In genomic region chr11:57779275-57779674, GRCh38 we compare ENCODE assay signal across 10 cellular contexts. TPM values are rescaled to one million over a fixed set of nuclear protein-coding genes. Genes with fewer than 3 reads are reported as not detected.
DNase-seq lines count a peak whose midpoint lies in the region; ATAC-seq and TF ChIP-seq lines count a peak whose summit lies in the region.
"Had no signal": no experiment of that assay in that cellular context is flagged by ENCODE, and none has a peak within 500 bp of the region (broad histone marks: within the 10 kb centered on the region; RNA-seq: fewer than 3 reads in every experiment).

No MANE protein-coding gene starts in this region.

- H3K36me3 Mint-ChIP-seq in brain: peaks cover 28% of the 10 kb centered on the region
- H3K36me3 Mint-ChIP-seq in activated CD4-positive, alpha-beta T cell treated with anti-CD3 and anti-CD28 coated beads for 36 hours (ENCODE audit: low read depth): no peaks in the 10 kb centered on the region

- no peaks in the 10 kb centered on the region for H3K36me3 ChIP-seq in iPS-20b (ENCODE audit: insufficient read depth, low read depth, low read length)
- H3K36me3 ChIP-seq in effector memory CD4-positive, alpha-beta T cell (ENCODE audit: control insufficient read depth, insufficient read depth, low read length): no peaks in the 10 kb centered on the region

- H3K4me1 Mint-ChIP-seq in brain: peaks cover 87% of the 10 kb centered on the region
- H3K4me1 Mint-ChIP-seq in activated CD4-positive, alpha-beta T cell treated with anti-CD3 and anti-CD28 coated beads for 36 hours: peaks cover 17% of the 10 kb centered on the region

- no peaks in the 10 kb centered on the region for H3K27me3 Mint-ChIP-seq in brain
- H3K27me3 Mint-ChIP-seq in activated CD4-positive, alpha-beta T cell treated with anti-CD3 and anti-CD28 coated beads for 36 hours: no peaks in the 10 kb centered on the region

- POLR2A ChIA-PET in activated CD4-positive, alpha-beta T cell treated with anti-CD3 and anti-CD28 coated beads for 36 hours (lab: Charles Lee): no interaction called here

- peak overlapping the region; percentile 65 to 79 (median 78) for H3K4me3 Mint-ChIP-seq in brain
- H3K4me3 Mint-ChIP-seq in activated CD4-positive, alpha-beta T cell treated with anti-CD3 and anti-CD28 coated beads for 36 hours: no peak overlapping the region

- DNase-seq in G401 (ENCODE audit: low spot score) (peak; percentile 22), sciatic nerve (ENCODE audit: low spot score) (no peak)
- DNase-seq in effector memory CD4-positive, alpha-beta T cell: no peak
- DNase-seq in activated CD4-positive, alpha-beta T cell treated with anti-CD3 and anti-CD28 coated beads for 36 hours: no peak
- DNase-seq: NCI-H524 treated with DMSO at 0.1 percent for 48 hours had no signal

- H3K9ac ChIP-seq in iPS-20b (ENCODE audit: low read depth, low read length): peak overlapping the region; percentile 81

- no peaks in the 10 kb centered on the region for H3K9me3 ChIP-seq in iPS-20b (ENCODE audit: insufficient read depth, low read depth, low read length)
- no peaks in the 10 kb centered on the region for H3K9me3 ChIP-seq in effector memory CD4-positive, alpha-beta T cell (ENCODE audit: control insufficient read depth, low read length)

- peak overlapping the region; percentile 48 for H3K4me3 ChIP-seq in iPS-20b (ENCODE audit: low read length)
- H3K4me3 ChIP-seq in effector memory CD4-positive, alpha-beta T cell (ENCODE audit: insufficient read depth, low read depth, low read length, poor library complexity, severe bottlenecking): no peak overlapping the region

- no peak for TF ChIP-seq CTCF in brain (conservative IDR thresholded peaks at IDR 0.05)

- ATAC-seq in sciatic nerve (peak; percentile 76), HG03342 (IDR thresholded peaks at IDR 0.05; ENCODE audit: unreplicated experiment) (no peak), GM19328 (IDR thresholded peaks at IDR 0.05; ENCODE audit: unreplicated experiment) (no peak)
- no peak for ATAC-seq in activated CD4-positive, alpha-beta T cell treated with anti-CD3 and anti-CD28 coated beads for 36 hours

- no peaks in the 10 kb centered on the region for H3K27me3 ChIP-seq in iPS-20b (ENCODE audit: insufficient read depth, low read length)
- no peaks in the 10 kb centered on the region for H3K27me3 ChIP-seq in effector memory CD4-positive, alpha-beta T cell (replicated peaks; ENCODE audit: control insufficient read depth, insufficient read depth, low read length, poor library complexity, severe bottlenecking)

- peak overlapping the region; percentile 91 to 99 (median 96) for H3K27ac Mint-ChIP-seq in brain
- no peak overlapping the region for H3K27ac Mint-ChIP-seq in activated CD4-positive, alpha-beta T cell treated with anti-CD3 and anti-CD28 coated beads for 36 hours

- intact Hi-C loops in sciatic nerve (cut with DNase I): no loop called here
- intact Hi-C loops in activated CD4-positive, alpha-beta T cell treated with anti-CD3 and anti-CD28 coated beads for 36 hours (cut with DNase I, micrococcal nuclease): no loop called here

- H3K27ac ChIP-seq in iPS-20b (ENCODE audit: low read length): peak overlapping the region; percentile 71
- no peak overlapping the region for H3K27ac ChIP-seq in effector memory CD4-positive, alpha-beta T cell (ENCODE audit: insufficient read depth, low read length, poor library complexity, severe bottlenecking)

- H3K9me3 Mint-ChIP-seq in brain: no peaks in the 10 kb centered on the region
- H3K9me3 Mint-ChIP-seq in activated CD4-positive, alpha-beta T cell treated with anti-CD3 and anti-CD28 coated beads for 36 hours (ENCODE audit: low read depth): no peaks in the 10 kb centered on the region

- H3K4me1 ChIP-seq in iPS-20b (ENCODE audit: insufficient read depth, low read length): peaks cover 76% of the 10 kb centered on the region
- no peaks in the 10 kb centered on the region for H3K4me1 ChIP-seq in effector memory CD4-positive, alpha-beta T cell (ENCODE audit: control insufficient read depth, insufficient read depth, low read length, poor library complexity, severe bottlenecking)

- in situ Hi-C loops in G401 (cut with HindIII; ENCODE audit: low sequenced_read_pairs): no loop called here

- CTCF ChIA-PET in activated CD4-positive, alpha-beta T cell treated with anti-CD3 and anti-CD28 coated beads for 36 hours (lab: Charles Lee): interaction anchor here (0.5 to 2.0 kb wide), 4 partner anchors 15 to 282 kb away, joined by 3 to 11 read pairs (median 6); no protein-coding TSS in a partner anchor

RNA-seq across cellular contexts. Expression of gene CTNND1, which starts 17.7 kb away (rescaled TPM):
- 33.5 and 47.7 TPM in 2 replicates for total RNA-seq in G401 (2014; rRNA removed; shearing (Covaris generic))
- 79.0 TPM for polyA plus RNA-seq in brain (ENCODE audit: insufficient read depth, low read depth, low replicate concordance)
- 270 TPM for total RNA-seq in sciatic nerve
- 1 to 10 TPM; 6.7 to 7.4 TPM for total RNA-seq in activated CD4-positive, alpha-beta T cell treated with anti-CD3 and anti-CD28 coated beads for 36 hours

RNA-seq across cellular contexts. Expression of gene BTBD18, which starts 27.7 kb away (rescaled TPM):
- total RNA-seq in G401 (2014; rRNA removed; shearing (Covaris generic)): not detected in 2 replicates
- not detected for polyA plus RNA-seq in brain (ENCODE audit: insufficient read depth, low read depth, low replicate concordance)
- not detected for total RNA-seq in sciatic nerve
- total RNA-seq in activated CD4-positive, alpha-beta T cell treated with anti-CD3 and anti-CD28 coated beads for 36 hours: not detected
- polyA plus RNA-seq: adipose tissue had no signal

RNA-seq across cellular contexts. Expression of gene SELENOH, which starts 38.0 kb away (rescaled TPM):
- 184 and 229 TPM in 2 replicates for total RNA-seq in G401 (2014; rRNA removed; shearing (Covaris generic))
- polyA plus RNA-seq in brain (ENCODE audit: insufficient read depth, low read depth, low replicate concordance): 134 TPM
- 77.5 TPM for total RNA-seq in sciatic nerve
- 100 to 1,000 TPM; 117 to 244 TPM for total RNA-seq in activated CD4-positive, alpha-beta T cell treated with anti-CD3 and anti-CD28 coated beads for 36 hours
